In the genomic region with DNA sequence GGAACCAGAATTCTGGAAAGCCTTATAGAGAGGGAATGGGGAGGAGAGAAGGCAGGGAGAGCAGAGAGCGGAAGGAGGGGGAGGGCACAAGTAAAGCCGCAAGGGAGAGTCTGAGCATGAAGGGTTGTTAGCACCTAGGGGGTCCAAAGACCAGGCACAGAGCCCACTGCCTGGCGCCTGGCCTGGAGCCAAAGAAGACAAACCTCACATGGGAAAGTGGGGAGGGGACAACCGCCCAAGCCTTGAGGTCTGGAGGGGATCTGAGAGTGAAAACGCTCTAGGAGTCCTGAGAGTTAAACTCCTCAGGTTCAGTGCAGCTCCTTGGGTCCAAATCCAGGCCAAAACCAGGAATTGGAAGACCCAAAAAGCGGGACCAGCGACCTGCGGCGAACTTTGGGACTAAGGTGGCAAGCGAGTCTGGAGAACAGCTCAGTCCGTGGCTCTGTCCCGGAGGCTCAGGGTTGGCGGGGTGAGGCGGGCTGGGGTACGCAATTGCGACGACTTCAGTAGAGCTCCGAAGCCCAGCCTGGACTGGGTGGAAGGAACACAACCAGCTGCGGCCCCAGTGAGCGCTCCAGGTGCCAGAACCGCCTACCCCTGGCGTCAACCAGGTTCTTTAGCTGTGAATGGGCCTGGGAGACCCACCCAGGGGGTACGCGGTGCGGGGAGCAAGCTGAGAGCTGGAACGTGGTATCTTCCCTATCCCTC, we compare ENCODE assay signal across 9 cellular contexts. TPM values are rescaled to one million over a fixed set of nuclear protein-coding genes. Genes with fewer than 3 reads are reported as not detected.
A peak's percentile ranks its signal among the peaks of the same experiment; 100 is the strongest.
DNase-seq lines count a peak whose midpoint lies in the region; ATAC-seq, FAIRE-seq and TF ChIP-seq lines count a peak whose summit lies in the region.
"Had no signal": no experiment of that assay in that cellular context is flagged by ENCODE, and none has a peak within 500 bp of the region (broad histone marks: within the 10 kb centered on the region; RNA-seq: fewer than 3 reads in every experiment).

No MANE protein-coding gene starts in this region.

- H3K27me3 ChIP-seq in heart right ventricle (no peaks in the 10 kb centered on the region), K562 (ENCODE audit: control insufficient read depth in 2 of 2, insufficient read depth in 2 of 2, low read length in 2 of 2) (no peaks in the 10 kb centered on the region), vagina (no peaks in the 10 kb centered on the region)
- H3K27me3 ChIP-seq: adrenal gland had no signal

- H3K27ac ChIP-seq in heart right ventricle (peak overlapping the region; percentile 57 to 92 (median 79)), K562 (ENCODE audit: extremely low read depth, low read depth, low read length) (no peak overlapping the region), vagina (peak overlapping the region; percentile 51)

- H3K4me3 Mint-ChIP-seq in memory B cell: peak overlapping the region; percentile 67

- no peak for TF ChIP-seq CTCF in heart right ventricle (IDR thresholded peaks at IDR 0.05)
- no peak for TF ChIP-seq CTCF in K562 (IDR thresholded peaks at IDR 0.05 in 2 of 3, conservative IDR thresholded peaks at IDR 0.05 in 1 of 3; ENCODE audit: insufficient read depth in 2 of 3, low read depth in 1 of 3, low read length in 3 of 3)
- no peak for TF ChIP-seq CTCF in vagina (IDR thresholded peaks at IDR 0.05)

- FAIRE-seq in K562 (lab: Jason Lieb, UNC): no peak

- in situ Hi-C loops in K562 (cut with MboI): no loop called here

- CTCF ChIA-PET in K562 (lab: Yijun Ruan, JAX; ENCODE audit: low intra/inter-chr PET ratio): interaction anchor here (1.6 to 1.8 kb wide), 2 partner anchors 14 to 100 kb away, joined by 5 read pairs; no protein-coding TSS in a partner anchor

- ATAC-seq in heart right ventricle (peak in 6 of 8 donors; percentile 1 to 13 (median 4)), Right ventricle myocardium superior (ENCODE audit: poor library complexity) (no peak), K562 (no peak), memory B cell (ENCODE audit: low read depth) (no peak), GM21576 (IDR thresholded peaks at IDR 0.05; ENCODE audit: unreplicated experiment) (no peak), GM21825 (IDR thresholded peaks at IDR 0.05; ENCODE audit: unreplicated experiment) (no peak)

- no peak for TF ChIP-seq EP300 in K562 (IDR thresholded peaks at IDR 0.05; ENCODE audit: low read length)

- peaks cover 21% of the 10 kb centered on the region for H3K4me1 Mint-ChIP-seq in memory B cell

- H3K27ac Mint-ChIP-seq in memory B cell: peak overlapping the region; percentile 3

- no peak for TF ChIP-seq RAD21 in K562 (CRISPR knock-in tag; conservative IDR thresholded peaks at IDR 0.05 in 1 of 2, IDR thresholded peaks at IDR 0.05 in 1 of 2)

- no peaks in the 10 kb centered on the region for H3K9me1 ChIP-seq in K562 (ENCODE audit: control insufficient read depth, insufficient read depth, low read length)

- H2AFZ ChIP-seq in K562 (ENCODE audit: low read depth, low read length): peak overlapping the region; percentile 56

- H3K4me3 ChIP-seq in heart right ventricle: peak overlapping the region in 9 of 10 donors; percentile 7 to 93 (median 48)
- H3K4me3 ChIP-seq in K562: peak overlapping the region; percentile 51
- peak overlapping the region; percentile 73 to 85 for H3K4me3 ChIP-seq in vagina

- H3K27me3 Mint-ChIP-seq in memory B cell: peaks cover 3% of the 10 kb centered on the region

- intact Hi-C loops in heart right ventricle (cut with DNase I): loop anchor here in 4 of 10 donors (1.0 to 10.0 kb wide), 5 partner anchors 16 to 100 kb away; partner anchors contain the start of gene CCDC9B (in 2 of the 4)
- intact Hi-C loops in Right ventricle myocardium superior (cut with DNase I): loop anchor here (5.0 kb wide), 1 partner anchor 100 kb away; no protein-coding TSS in a partner anchor
- intact Hi-C loops in K562 (cut with micrococcal nuclease): loop anchor here (5.0 kb wide), 2 partner anchors 40 to 100 kb away; partner anchors contain the start of gene ANKRD63
- intact Hi-C loops in vagina (cut with DNase I): no loop called here

- WGBS in heart right ventricle, 2 donors: 48% methylated on average over 26 of the region's 26 CpGs
- WGBS in K562 (ENCODE audit: insufficient coverage, low coverage, missing lambda C conversion rate): 65% methylated on average over 19 of the region's 26 CpGs

- peaks cover 0 to 12% (median 0%) of the 10 kb centered on the region in 9 donors for H3K36me3 ChIP-seq in heart right ventricle
- peaks cover 24% of the 10 kb centered on the region for H3K36me3 ChIP-seq in K562 (ENCODE audit: control insufficient read depth, insufficient read depth, low read length)
- no peaks in the 10 kb centered on the region for H3K36me3 ChIP-seq in vagina
- H3K36me3 ChIP-seq: adrenal gland had no signal

- H3K36me3 Mint-ChIP-seq in memory B cell: no peaks in the 10 kb centered on the region

- POLR2A ChIA-PET in K562 (lab: Yijun Ruan, JAX): interaction anchor here (0.6 to 1.9 kb wide), 8 partner anchors 10 to 159 kb away, joined by 3 to 10 read pairs (median 4); partner anchors contain the start of gene CCDC9B

- BruUV-seq in K562 (replicated peaks; lab: Mats Ljungman, UMichigan): no TSS peak

- DNase-seq in heart right ventricle: no peak
- no peak for DNase-seq in Right ventricle myocardium superior
- DNase-seq in K562 (ENCODE audit: extremely low read depth in 1 of 4, low spot score in 3 of 4): no peak
- no peak for DNase-seq in memory B cell (ENCODE audit: low spot score in 2 of 2)
- DNase-seq in vagina (ENCODE audit: extremely low spot score in 2 of 2): no peak
- no peak for DNase-seq in KG1 (lab: John Stamatoyannopoulos, UW)

- no peaks in the 10 kb centered on the region for H3K9me3 ChIP-seq in heart right ventricle
- H3K9me3 ChIP-seq in K562 (replicated peaks; ENCODE audit: control insufficient read depth, insufficient read depth, low read depth, low read length): no peaks in the 10 kb centered on the region
- no peaks in the 10 kb centered on the region for H3K9me3 ChIP-seq in vagina
- H3K9me3 ChIP-seq: adrenal gland had no signal

- peak overlapping the region in 1 of 2 experiments; percentile 77; a peak in 2 of 4 replicates for H3K9ac ChIP-seq in K562 (ENCODE audit: insufficient read depth in 1 of 2, low read depth in 2 of 2, low read length in 2 of 2)

- no peaks in the 10 kb centered on the region for H3K9me3 Mint-ChIP-seq in memory B cell

- H4K20me1 ChIP-seq in K562 (replicated peaks; ENCODE audit: control insufficient read depth, insufficient read depth, low read length): no peaks in the 10 kb centered on the region; the same call in 1 of the 2 replicates

- H3K79me2 ChIP-seq in K562 (ENCODE audit: control insufficient read depth, insufficient read depth, low read length): peaks cover 21% of the 10 kb centered on the region

- TF ChIP-seq POLR2A in K562 (conservative IDR thresholded peaks at IDR 0.05) (no peak), vagina (IDR thresholded peaks at IDR 0.05) (no peak)

- peaks cover 7 to 47% (median 35%) of the 10 kb centered on the region in 9 donors for H3K4me1 ChIP-seq in heart right ventricle
- peaks cover 26 to 34% of the 10 kb centered on the region in 2 experiments for H3K4me1 ChIP-seq in K562 (replicated peaks in 1 of 2; ENCODE audit: control insufficient read depth in 2 of 2, insufficient read depth in 2 of 2, low read length in 2 of 2)
- H3K4me1 ChIP-seq in vagina: peaks cover 31% of the 10 kb centered on the region

- peak overlapping the region; percentile 50 for H3K4me2 ChIP-seq in K562 (ENCODE audit: insufficient read depth, low read length)

RNA-seq across cellular contexts. Expression of gene INAFM2, which starts 0.8 kb away (rescaled TPM):
- total RNA-seq in heart right ventricle (10 to 100 TPM; 32.5 to 63.9 (median 40.9) TPM), Right ventricle myocardium superior (56.2 TPM), K562 (2014; rRNA removed) (27.1 and 27.8 TPM in 2 replicates), K562 (2014; rRNA removed; fragmentation: Illumina TruSeq; extraction: Trizol) (29.1 and 30.4 TPM in 2 replicates), K562 (2015; rRNA removed; fragmentation: Illumina TruSeq; extraction: Trizol) (29.4 and 32.1 TPM in 2 replicates), K562 (2021) (37.4 and 43.1 TPM in 2 replicates), vagina (5.2 TPM)
- polyA plus RNA-seq in heart right ventricle (10 to 100 TPM; 19.8 to 56.1 TPM), K562 (2011; rRNA removed) (26.7 and 27.9 TPM in 2 replicates), K562 (2014; fragmentation: Illumina TruSeq; extraction: Trizol) (20.3 and 25.5 TPM in 2 replicates), K562 (2014; fragmentation: Nextera tagmentation; extraction: Ambion mirVana) (10 to 100 TPM; 11.8 to 12.3 TPM), K562 (2014; rRNA removed) (27.2 and 28.2 TPM in 2 replicates)
- total RNA-seq in K562 (2011; cell fraction: chromatin; rRNA removed; ENCODE audit: low replicate concordance): 19.1 and 21.1 TPM in 2 replicates
- 18.6 and 23.8 TPM in 2 replicates for total RNA-seq in K562 (2011; cell fraction: nucleolus; rRNA removed)
- 30.2 and 44.3 TPM in 2 replicates for total RNA-seq in K562 (2011; cell fraction: nucleoplasm; rRNA removed)
- 12.9 and 15.5 TPM in 2 replicates for polyA plus RNA-seq in K562 (2011; cell fraction: cytosol; rRNA removed)
- polyA plus RNA-seq in K562 (2011; cell fraction: nucleus; rRNA removed): 17.8 and 18.7 TPM in 2 replicates
- 20.1 and 23.2 TPM in 2 replicates for polyA plus RNA-seq in K562 (2012)
- polyA minus RNA-seq in K562 (2011; rRNA and poly(A)+ RNA removed): 18.1 and 20.4 TPM in 2 replicates
- 15.7 TPM in 2 replicates for polyA minus RNA-seq in K562 (2011; cell fraction: cytosol; rRNA and poly(A)+ RNA removed)
- 6.6 and 16.3 TPM in 2 replicates for polyA minus RNA-seq in K562 (2011; cell fraction: nucleus; rRNA and poly(A)+ RNA removed)

RNA-seq across cellular contexts. Expression of gene PLCB2, which starts 14.9 kb away (rescaled TPM):
- total RNA-seq in heart right ventricle: 10 to 100 TPM in 2 of 10 donors, 1 to 10 TPM in 8; 1.2 to 24.4 (median 4.9) TPM
- polyA plus RNA-seq in heart right ventricle: 10 to 100 TPM in 1 of 2 donors, 1 to 10 TPM in 1; 4.2 to 14.6 TPM
- total RNA-seq in Right ventricle myocardium superior: 7.7 TPM
- total RNA-seq in K562 (2011; cell fraction: chromatin; rRNA removed; ENCODE audit: low replicate concordance): 12.9 and 33.6 TPM in 2 replicates
- 15.5 and 22.3 TPM in 2 replicates for total RNA-seq in K562 (2011; cell fraction: nucleolus; rRNA removed)
- total RNA-seq in K562 (2011; cell fraction: nucleoplasm; rRNA removed): 11.8 and 13.5 TPM in 2 replicates
- 6.9 and 7.1 TPM in 2 replicates for total RNA-seq in K562 (2014; rRNA removed)
- 3.4 and 4.1 TPM in 2 replicates for total RNA-seq in K562 (2014; rRNA removed; fragmentation: Illumina TruSeq; extraction: Trizol)
- total RNA-seq in K562 (2015; rRNA removed; fragmentation: Illumina TruSeq; extraction: Trizol): 10.0 and 10.8 TPM in 2 replicates
- total RNA-seq in K562 (2021): 11.2 and 11.6 TPM in 2 replicates
- 8.0 and 25.4 TPM in 2 replicates for polyA plus RNA-seq in K562 (2011; rRNA removed)
- polyA plus RNA-seq in K562 (2011; cell fraction: cytosol; rRNA removed): 10.9 and 18.6 TPM in 2 replicates
- polyA plus RNA-seq in K562 (2011; cell fraction: nucleus; rRNA removed): 111 and 184 TPM in 2 replicates
- 14.5 and 45.8 TPM in 2 replicates for polyA plus RNA-seq in K562 (2012)
- polyA plus RNA-seq in K562 (2014; fragmentation: Illumina TruSeq; extraction: Trizol): 9.0 and 9.5 TPM in 2 replicates
- under 1 TPM; 0.37 to 0.59 TPM for polyA plus RNA-seq in K562 (2014; fragmentation: Nextera tagmentation; extraction: Ambion mirVana)
- polyA plus RNA-seq in K562 (2014; rRNA removed): 12.3 and 13.2 TPM in 2 replicates
- 6.1 and 8.4 TPM in 2 replicates for polyA minus RNA-seq in K562 (2011; rRNA and poly(A)+ RNA removed)
- polyA minus RNA-seq in K562 (2011; cell fraction: cytosol; rRNA and poly(A)+ RNA removed): 5.0 and 9.4 TPM in 2 replicates
- 17.9 and 45.7 TPM in 2 replicates for polyA minus RNA-seq in K562 (2011; cell fraction: nucleus; rRNA and poly(A)+ RNA removed)
- 14.0 TPM for total RNA-seq in vagina

RNA-seq across cellular contexts. Expression of gene CCDC9B, which starts 18.1 kb away (rescaled TPM):
- total RNA-seq in heart right ventricle (100 to 1,000 TPM; 113 to 190 (median 151) TPM), Right ventricle myocardium superior (155 TPM), K562 (2014; rRNA removed) (0.08 TPM in 1 of 2 replicates, not detected in the other), K562 (2014; rRNA removed; fragmentation: Illumina TruSeq; extraction: Trizol) (0.36 and 0.38 TPM in 2 replicates), K562 (2015; rRNA removed; fragmentation: Illumina TruSeq; extraction: Trizol) (0.26 and 0.47 TPM in 2 replicates), K562 (2021) (0.33 and 0.56 TPM in 2 replicates), vagina (16.0 TPM)
- polyA plus RNA-seq in heart right ventricle (10 to 100 TPM; 13.0 to 97.4 TPM), K562 (2011; rRNA removed) (0.04 TPM in 2 replicates), K562 (2014; fragmentation: Illumina TruSeq; extraction: Trizol) (0.16 and 0.17 TPM in 2 replicates), K562 (2014; fragmentation: Nextera tagmentation; extraction: Ambion mirVana) (under 1 TPM; 0.01 to 0.03 TPM), K562 (2014; rRNA removed) (0.05 and 0.15 TPM in 2 replicates)
- total RNA-seq in K562 (2011; cell fraction: chromatin; rRNA removed; ENCODE audit: low replicate concordance): 0.76 and 1.0 TPM in 2 replicates
- 0.79 and 0.83 TPM in 2 replicates for total RNA-seq in K562 (2011; cell fraction: nucleolus; rRNA removed)
- 0.44 and 0.84 TPM in 2 replicates for total RNA-seq in K562 (2011; cell fraction: nucleoplasm; rRNA removed)
- 0.03 TPM in 1 of 2 replicates, not detected in the other for polyA plus RNA-seq in K562 (2011; cell fraction: cytosol; rRNA removed)
- 0.22 and 0.38 TPM in 2 replicates for polyA plus RNA-seq in K562 (2011; cell fraction: nucleus; rRNA removed)
- polyA plus RNA-seq in K562 (2012): 0.35 and 1.3 TPM in 2 replicates
- 0.06 and 0.07 TPM in 2 replicates for polyA minus RNA-seq in K562 (2011; rRNA and poly(A)+ RNA removed)
- polyA minus RNA-seq in K562 (2011; cell fraction: cytosol; rRNA and poly(A)+ RNA removed): not detected in 2 replicates
- 0.54 and 1.6 TPM in 2 replicates for polyA minus RNA-seq in K562 (2011; cell fraction: nucleus; rRNA and poly(A)+ RNA removed)

RNA-seq across cellular contexts. Expression of gene PHGR1, which starts 28.1 kb away (rescaled TPM):
- not detected for total RNA-seq in heart right ventricle
- polyA plus RNA-seq in heart right ventricle: not detected
- not detected for total RNA-seq in Right ventricle myocardium superior
- not detected in 2 replicates for total RNA-seq in K562 (2011; cell fraction: chromatin; rRNA removed; ENCODE audit: low replicate concordance)
- total RNA-seq in K562 (2011; cell fraction: nucleolus; rRNA removed): not detected in 2 replicates
- not detected in 2 replicates for total RNA-seq in K562 (2011; cell fraction: nucleoplasm; rRNA removed)
- not detected in 2 replicates for total RNA-seq in K562 (2014; rRNA removed)
- total RNA-seq in K562 (2014; rRNA removed; fragmentation: Illumina TruSeq; extraction: Trizol): not detected in 2 replicates
- not detected in 2 replicates for total RNA-seq in K562 (2015; rRNA removed; fragmentation: Illumina TruSeq; extraction: Trizol)
- 0.65 TPM in 1 of 2 replicates, not detected in the other for total RNA-seq in K562 (2021)
- not detected in 2 replicates for polyA plus RNA-seq in K562 (2011; rRNA removed)
- not detected in 2 replicates for polyA plus RNA-seq in K562 (2011; cell fraction: cytosol; rRNA removed)
- polyA plus RNA-seq in K562 (2011; cell fraction: nucleus; rRNA removed): not detected in 2 replicates
- not detected in 2 replicates for polyA plus RNA-seq in K562 (2012)
- not detected in 2 replicates for polyA plus RNA-seq in K562 (2014; fragmentation: Illumina TruSeq; extraction: Trizol)
- polyA plus RNA-seq in K562 (2014; fragmentation: Nextera tagmentation; extraction: Ambion mirVana): not detected
- not detected in 2 replicates for polyA plus RNA-seq in K562 (2014; rRNA removed)
- not detected in 2 replicates for polyA minus RNA-seq in K562 (2011; rRNA and poly(A)+ RNA removed)
- not detected in 2 replicates for polyA minus RNA-seq in K562 (2011; cell fraction: cytosol; rRNA and poly(A)+ RNA removed)
- polyA minus RNA-seq in K562 (2011; cell fraction: nucleus; rRNA and poly(A)+ RNA removed): not detected in 2 replicates
- 9.8 TPM for total RNA-seq in vagina

RNA-seq across cellular contexts. Expression of gene DISP2, which starts 35.3 kb away (rescaled TPM):
- total RNA-seq in heart right ventricle (1 to 10 TPM in 2 of 10 donors, under 1 TPM in 8; 0.08 to 1.3 (median 0.71) TPM), Right ventricle myocardium superior (5.9 TPM), K562 (2014; rRNA removed) (0.08 and 0.09 TPM in 2 replicates), K562 (2014; rRNA removed; fragmentation: Illumina TruSeq; extraction: Trizol) (0.22 and 0.29 TPM in 2 replicates), K562 (2015; rRNA removed; fragmentation: Illumina TruSeq; extraction: Trizol) (0.11 and 0.22 TPM in 2 replicates), K562 (2021) (0.74 and 0.89 TPM in 2 replicates), vagina (0.74 TPM)
- polyA plus RNA-seq in heart right ventricle (1 to 10 TPM in 1 of 2 donors, under 1 TPM in 1; 0.16 to 2.7 TPM), K562 (2011; rRNA removed) (0.06 and 0.16 TPM in 2 replicates), K562 (2014; fragmentation: Illumina TruSeq; extraction: Trizol) (0.25 and 0.29 TPM in 2 replicates), K562 (2014; fragmentation: Nextera tagmentation; extraction: Ambion mirVana) (under 1 TPM in 1 of 2 experiments, not detected in 1; 0.08 TPM), K562 (2014; rRNA removed) (0.08 and 0.09 TPM in 2 replicates)
- 0.37 and 0.58 TPM in 2 replicates for total RNA-seq in K562 (2011; cell fraction: chromatin; rRNA removed; ENCODE audit: low replicate concordance)
- total RNA-seq in K562 (2011; cell fraction: nucleolus; rRNA removed): 0.53 and 0.67 TPM in 2 replicates
- 0.23 and 0.59 TPM in 2 replicates for total RNA-seq in K562 (2011; cell fraction: nucleoplasm; rRNA removed)
- 0.09 and 0.15 TPM in 2 replicates for polyA plus RNA-seq in K562 (2011; cell fraction: cytosol; rRNA removed)
- polyA plus RNA-seq in K562 (2011; cell fraction: nucleus; rRNA removed): 0.17 and 0.68 TPM in 2 replicates
- 0.32 and 0.42 TPM in 2 replicates for polyA plus RNA-seq in K562 (2012)
- polyA minus RNA-seq in K562 (2011; rRNA and poly(A)+ RNA removed): 0.09 and 0.49 TPM in 2 replicates
- 0.19 and 0.27 TPM in 2 replicates for polyA minus RNA-seq in K562 (2011; cell fraction: cytosol; rRNA and poly(A)+ RNA removed)
- 0.33 and 0.40 TPM in 2 replicates for polyA minus RNA-seq in K562 (2011; cell fraction: nucleus; rRNA and poly(A)+ RNA removed)

Comparison
In these comparisons a context has a peak if more than half of its experiments do, and no peak if none do; other contexts are left out.
1. ATAC-seq: peak in heart right ventricle (6 of 8); none in Right ventricle myocardium superior (single experiment), K562 (single experiment), memory B cell (single experiment), GM21576 (single experiment) and GM21825 (single experiment).
2. Peak in every context shown above with its lines, with median percentiles within 50 percentile points of each other: H3K4me3 ChIP-seq.